21 cellular contexts compared by ENCODE assay signal in the genomic region with DNA sequence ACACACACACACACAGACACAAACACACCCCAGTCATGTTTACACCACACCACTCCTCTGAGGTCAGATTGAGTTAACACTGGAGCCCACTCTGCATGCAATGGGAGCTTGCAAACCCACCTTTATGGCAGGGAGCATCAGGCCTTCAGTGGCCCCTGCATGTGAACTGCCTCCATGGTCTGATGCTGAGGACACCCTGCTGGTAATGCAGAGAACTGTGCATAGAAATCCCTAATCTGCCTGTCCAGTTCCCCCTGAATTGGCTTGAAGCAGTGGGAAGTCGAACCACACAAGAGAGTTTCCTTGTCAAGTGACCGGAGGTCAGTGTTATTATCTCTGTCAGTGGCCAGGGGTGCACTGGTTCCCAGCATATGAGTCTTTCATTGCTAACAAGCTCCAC. TPM values are rescaled to one million over a fixed set of nuclear protein-coding genes. Genes with fewer than 3 reads are reported as not detected.
"Had no signal": no experiment of that assay in that cellular context is flagged by ENCODE, and none has a peak within 500 bp of the region (broad histone marks: within the 10 kb centered on the region; RNA-seq: fewer than 3 reads in every experiment).

No MANE protein-coding gene starts in this region.

- H3K4me1 ChIP-seq: ascending aorta, colonic mucosa, suprapubic skin, upper lobe of left lung had no signal

- H3K27ac ChIP-seq: ascending aorta, colonic mucosa, psoas muscle, suprapubic skin, upper lobe of left lung had no signal

- H3K4me3 ChIP-seq: ascending aorta, colonic mucosa, psoas muscle, suprapubic skin, upper lobe of left lung had no signal

- ATAC-seq: activated naive CD8-positive, alpha-beta T cell treated with anti-CD3 and anti-CD28 coated beads, Interleukin-2, amount 50 U/mL, for 24 hours; activated T-helper 17 cell treated with anti-CD3 and anti-CD28 coated beads, Interleukin-2, amount 50 U/mL, for 72 hours; psoas muscle; sciatic nerve; T-cell had no signal

- H3K27me3 ChIP-seq: ascending aorta, colonic mucosa, suprapubic skin, upper lobe of left lung had no signal

- H3K36me3 ChIP-seq: ascending aorta, colonic mucosa, suprapubic skin, upper lobe of left lung had no signal

- H3K9me3 ChIP-seq: ascending aorta, colonic mucosa, psoas muscle, suprapubic skin, upper lobe of left lung had no signal

- DNase-seq: activated CD4-positive, alpha-beta T cell treated with anti-CD3 and anti-CD28 coated beads, Interleukin-2, amount 10 ng/mL, durations not matched to agents 7 days and 5 days; activated CD4-positive, CD25-positive, alpha-beta regulatory T cell; activated naive CD4-positive, alpha-beta T cell treated with anti-CD3 and anti-CD28 coated beads for 36 hours; activated naive CD8-positive, alpha-beta T cell treated with anti-CD3 and anti-CD28 coated beads, Interleukin-2, amount 50 U/mL, for 24 hours; activated T-cell treated with anti-CD3 and anti-CD28 coated beads for 4 hours; caudate nucleus; colonic mucosa; foreskin fibroblast; hippocampal formation; kidney glomerular epithelial cell; mesendoderm; psoas muscle; T-cell; T-helper 9 cell; upper lobe of left lung had no signal

RNA-seq across cellular contexts. Expression of a gene that starts 59.8 kb away (rescaled TPM):
- total RNA-seq: activated CD8-positive, alpha-beta memory T cell treated with anti-CD3 and anti-CD28 coated beads for 36 hours; activated naive CD4-positive, alpha-beta T cell treated with anti-CD3 and anti-CD28 coated beads for 36 hours; activated T-helper 17 cell treated with anti-CD3 and anti-CD28 coated beads, Interleukin-2, amount 50 U/mL, for 72 hours; natural killer cell treated with Interleukin-12 subunit alpha and Interleukin-12 subunit beta and Interleukin-15 and Interleukin-18, amount 100 ng/mL, for 72 hours had no signal
